ENCODE assay signal across 9 cellular contexts in the genomic region with DNA sequence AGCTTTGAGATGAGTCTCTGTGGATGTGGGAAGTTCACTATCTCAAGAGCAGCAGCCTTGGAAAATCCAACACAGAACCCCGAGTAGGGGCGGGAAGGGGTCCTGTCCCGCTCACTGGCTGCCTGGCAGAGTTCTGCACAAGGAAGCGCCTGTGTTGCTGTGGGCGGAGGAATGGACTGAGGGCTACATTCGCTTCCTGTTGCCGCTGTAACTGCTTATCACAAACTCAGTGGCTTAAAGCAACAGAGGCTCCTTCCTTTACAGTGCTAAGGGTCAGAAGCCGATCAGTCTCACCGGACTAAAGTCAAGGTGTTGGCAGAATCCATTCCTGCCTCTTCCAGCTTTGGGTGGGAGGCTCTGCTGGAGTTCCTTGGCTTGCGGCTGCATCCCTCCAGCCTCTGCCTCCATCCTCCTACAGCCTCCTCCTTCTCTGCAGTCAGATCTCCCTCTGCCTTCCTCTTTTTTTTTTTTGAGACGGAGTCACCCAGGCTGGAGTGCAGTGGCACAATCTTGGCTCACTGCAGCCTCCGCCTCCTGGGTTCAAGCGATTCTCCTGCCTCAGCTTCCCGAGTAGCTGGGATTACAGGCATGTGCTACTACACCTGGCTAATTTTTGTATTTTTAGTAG.
DNase-seq lines count a peak whose midpoint lies in the region; TF ChIP-seq lines count a peak whose summit lies in the region.
"Had no signal": no experiment of that assay in that cellular context is flagged by ENCODE, and none has a peak within 500 bp of the region (broad histone marks: within the 10 kb centered on the region; RNA-seq: fewer than 3 reads in every experiment).

No MANE protein-coding gene starts in this region.

- H3K4me3 ChIP-seq in SU-DHL-6 (ENCODE audit: insufficient read depth, low read length, poor library complexity, severe bottlenecking) (peak overlapping the region; percentile 28), endodermal cell (ENCODE audit: low read length) (no peak overlapping the region), sigmoid colon (no peak overlapping the region)
- H3K4me3 ChIP-seq: A549 had no signal

- peak overlapping the region; percentile 55 for H3K27ac Mint-ChIP-seq in endodermal cell

- H3K4me3 Mint-ChIP-seq in endodermal cell = no peak overlapping the region

- TF ChIP-seq POLR2A in sigmoid colon (IDR thresholded peaks at IDR 0.05) = no peak

- peak overlapping the region; percentile 64 for H3K4me2 ChIP-seq in SU-DHL-6 (ENCODE audit: low read depth, low read length, poor library complexity, severe bottlenecking)
- H3K4me2 ChIP-seq: A549 had no signal

- H3K27me3 ChIP-seq in SU-DHL-6 (ENCODE audit: low read length) (no peaks in the 10 kb centered on the region), endodermal cell (ENCODE audit: control insufficient read depth, insufficient read depth, low read length, poor library complexity, severe bottlenecking) (no peaks in the 10 kb centered on the region), sigmoid colon (no peaks in the 10 kb centered on the region)

- intact Hi-C loops in sigmoid colon (cut with DNase I) = no loop called here

- H3K27ac ChIP-seq in SU-DHL-6 (ENCODE audit: low read depth, low read length) (peak overlapping the region; percentile 100), endodermal cell (ENCODE audit: low read depth, low read length) (no peak overlapping the region), sigmoid colon (peak overlapping the region; percentile 81 to 99 (median 96))
- H3K27ac ChIP-seq: A549 had no signal

- no peaks in the 10 kb centered on the region for H3K9me3 ChIP-seq in SU-DHL-6 (ENCODE audit: insufficient read depth, low read length)
- no peaks in the 10 kb centered on the region for H3K9me3 ChIP-seq in endodermal cell (ENCODE audit: control insufficient read depth, low read length)
- H3K9me3 ChIP-seq in sigmoid colon = no peaks in the 10 kb centered on the region
- H3K9me3 ChIP-seq: A549 had no signal

- peaks cover 31% of the 10 kb centered on the region for H3K79me2 ChIP-seq in SU-DHL-6 (ENCODE audit: insufficient read depth, low read length)

- H3F3A ChIP-seq in SU-DHL-6 (ENCODE audit: insufficient read depth) = peaks cover 86% of the 10 kb centered on the region

- H3K4me1 Mint-ChIP-seq in endodermal cell = peaks cover 23% of the 10 kb centered on the region

- peaks cover 7% of the 10 kb centered on the region for H3K36me3 Mint-ChIP-seq in endodermal cell (ENCODE audit: low read depth)

- no peak for TF ChIP-seq EP300 in sigmoid colon (IDR thresholded peaks at IDR 0.05)

- H3K9me2 ChIP-seq in SU-DHL-6 (replicated peaks; ENCODE audit: insufficient read depth, low read length) = no peaks in the 10 kb centered on the region

- peak in 3 of 4 experiments; percentile 27 to 58 (median 38) for DNase-seq in activated CD4-positive, CD25-positive, alpha-beta regulatory T cell (lab: John Stamatoyannopoulos, UW)
- no peak for DNase-seq in activated CD4-positive, CD25-positive, alpha-beta regulatory T cell treated with anti-CD3 and anti-CD28 coated beads, Interleukin-2, amount 50 U/mL, for 72 hours
- no peak for DNase-seq in endodermal cell
- no peak for DNase-seq in sigmoid colon
- no peak for DNase-seq in NCI-H1694 treated with DMSO at 0.1 percent for 48 hours (lab: John Stamatoyannopoulos, UW)
- no peak for DNase-seq in cortex of kidney (lab: John Stamatoyannopoulos, UW)
- no peak for DNase-seq in NCI-H1105 (lab: John Stamatoyannopoulos, UW)

- H3K4me1 ChIP-seq in endodermal cell (ENCODE audit: control insufficient read depth, insufficient read depth, low read length) = peaks cover 10% of the 10 kb centered on the region
- peaks cover 0 to 84% (median 70%) of the 10 kb centered on the region in 4 donors for H3K4me1 ChIP-seq in sigmoid colon

- H3K27me3 Mint-ChIP-seq in endodermal cell (ENCODE audit: insufficient read depth) = no peaks in the 10 kb centered on the region

- H3K36me3 ChIP-seq in SU-DHL-6 (ENCODE audit: low read length) (no peaks in the 10 kb centered on the region), endodermal cell (ENCODE audit: control insufficient read depth, insufficient read depth, low read length) (no peaks in the 10 kb centered on the region), sigmoid colon (peaks cover 0 to 5% (median 0%) of the 10 kb centered on the region in 4 donors)

- H3K9ac ChIP-seq in SU-DHL-6 (ENCODE audit: low read length) (peak overlapping the region; percentile 67), endodermal cell (ENCODE audit: extremely low read depth, low read length, poor library complexity, severe bottlenecking) (no peak overlapping the region)

- H4K20me1 ChIP-seq in SU-DHL-6 (ENCODE audit: low read depth, low read length) = no peaks in the 10 kb centered on the region

- no peaks in the 10 kb centered on the region for H3K9me3 Mint-ChIP-seq in endodermal cell

- WGBS in endodermal cell (ENCODE audit: insufficient coverage in 1 of 2, insufficient read length in 1 of 2), 2 experiments = 95 to 98% methylated on average over 9 to 14 of the region's 14 CpGs
- 20 to 22% methylated on average over 14 of the region's 14 CpGs for WGBS in sigmoid colon, 2 donors

- H2AFZ ChIP-seq in SU-DHL-6 (ENCODE audit: low read depth, low read length, severe bottlenecking) = no peak overlapping the region

- TF ChIP-seq CTCF in SU-DHL-6 (IDR thresholded peaks at IDR 0.05; ENCODE audit: insufficient read depth, low read length, poor library complexity, severe bottlenecking) (no peak), endodermal cell (conservative IDR thresholded peaks at IDR 0.05) (no peak), sigmoid colon (IDR thresholded peaks at IDR 0.05) (no peak)

Comparison
In these comparisons a context has a peak if more than half of its experiments do, and no peak if none do; other contexts are left out.
1. DNase-seq: peak in activated CD4-positive, CD25-positive, alpha-beta regulatory T cell (3 of 4); none in activated CD4-positive, CD25-positive, alpha-beta regulatory T cell treated with anti-CD3 and anti-CD28 coated beads, Interleukin-2, amount 50 U/mL, for 72 hours (single experiment), endodermal cell (single experiment), sigmoid colon (single experiment), NCI-H1694 treated with DMSO at 0.1 percent for 48 hours (single experiment), cortex of kidney (single experiment) and NCI-H1105 (single experiment).